13 cellular contexts compared by ENCODE assay signal in genomic region chr7:116030626-116031276, GRCh38. TPM values are rescaled to one million over a fixed set of nuclear protein-coding genes. Genes with fewer than 3 reads are reported as not detected.
DNase-seq lines count a peak whose midpoint lies in the region; ATAC-seq and TF ChIP-seq lines count a peak whose summit lies in the region.
"Had no signal": no experiment of that assay in that cellular context is flagged by ENCODE, and none has a peak within 500 bp of the region (broad histone marks: within the 10 kb centered on the region; RNA-seq: fewer than 3 reads in every experiment).

Gene TFEC, minus strand, starts transcription at chr7:116030763. Its CDS starts 46,322 bp downstream, at chr7:115984441.

- no peaks in the 10 kb centered on the region for H3K79me1 ChIP-seq in IMR-90 (ENCODE audit: low read depth in 1 of 2, low read length in 2 of 2)

- TF ChIP-seq RAD21 in IMR-90 (IDR thresholded peaks at IDR 0.05; ENCODE audit: low read length) = no peak

- no peak within 1 kb of the TSS for H4K5ac ChIP-seq in IMR-90 (ENCODE audit: low read depth, low read length)

- no peaks in the 10 kb centered on the region for H3K36me3 ChIP-seq in ACC112 (ENCODE audit: insufficient read depth, low read length)
- no peaks in the 10 kb centered on the region for H3K36me3 ChIP-seq in IMR-90 (ENCODE audit: control insufficient read depth, insufficient read depth, low read length)
- H3K36me3 ChIP-seq in left lung = no peaks in the 10 kb centered on the region
- H3K36me3 ChIP-seq in stomach = no peaks in the 10 kb centered on the region
- H3K36me3 ChIP-seq: gastrocnemius medialis had no signal

- H3K14ac ChIP-seq in IMR-90 (replicated peaks; ENCODE audit: low read depth, low read length) = no peak within 1 kb of the TSS

- H2AFZ ChIP-seq in ACC112 (ENCODE audit: low read length, unreplicated experiment) (peak within 1 kb of the TSS; percentile 87), IMR-90 (replicated peaks; ENCODE audit: low read length, poor library complexity) (no peak within 1 kb of the TSS)

- H2BK15ac ChIP-seq in IMR-90 (ENCODE audit: low read depth, low read length) = no peak within 1 kb of the TSS

- H3K56ac ChIP-seq in IMR-90 (ENCODE audit: extremely low read depth, insufficient read depth, low read length) = no peak within 1 kb of the TSS

- no peak within 1 kb of the TSS for H3K9ac ChIP-seq in IMR-90 (ENCODE audit: low read depth, low read length)

- no peak within 1 kb of the TSS for H3K18ac ChIP-seq in IMR-90 (ENCODE audit: low read depth, low read length)

- H3K27me3 ChIP-seq in ACC112 (ENCODE audit: insufficient read depth, low read length) (no peaks in the 10 kb centered on the region), IMR-90 (ENCODE audit: control insufficient read depth, insufficient read depth, low read length) (no peaks in the 10 kb centered on the region), left lung (no peaks in the 10 kb centered on the region), stomach (no peaks in the 10 kb centered on the region)
- H3K27me3 ChIP-seq: gastrocnemius medialis had no signal

- H4K91ac ChIP-seq in IMR-90 (ENCODE audit: insufficient read depth, low read depth, low read length) = no peak within 1 kb of the TSS

- ATAC-seq in IMR-90 (ENCODE audit: low read depth) (peak; percentile 35; the same call in 1 of the 2 replicates), activated B cell treated with CpG ODN at 0.5 μM for 24 hours (ENCODE audit: low read depth) (no peak), left lung (peak; percentile 70), GM21360 (IDR thresholded peaks at IDR 0.05; ENCODE audit: unreplicated experiment) (no peak)
- no peak for ATAC-seq in activated CD8-positive, alpha-beta T cell treated with anti-CD3 and anti-CD28 coated beads, Interleukin-2, amount 10 ng/mL, durations not matched to agents 7 days and 5 days
- ATAC-seq: gastrocnemius medialis, K562 had no signal

- no peak within 1 kb of the TSS for H3K4me2 ChIP-seq in IMR-90 (ENCODE audit: low read depth, low read length)

- H3K9me3 ChIP-seq in IMR-90 (ENCODE audit: control insufficient read depth, insufficient read depth, low read length) (no peaks in the 10 kb centered on the region), left lung (no peaks in the 10 kb centered on the region), stomach (no peaks in the 10 kb centered on the region)
- H3K9me3 ChIP-seq: gastrocnemius medialis had no signal

- H3K27ac Mint-ChIP-seq in activated B cell treated with CpG ODN at 0.5 μM for 24 hours = no peak within 1 kb of the TSS
- H3K27ac Mint-ChIP-seq in activated CD8-positive, alpha-beta T cell treated with anti-CD3 and anti-CD28 coated beads, Interleukin-2, amount 10 ng/mL, durations not matched to agents 7 days and 5 days = no peak within 1 kb of the TSS
- H3K27ac Mint-ChIP-seq: activated CD4-positive, alpha-beta T cell treated with anti-CD3 and anti-CD28 coated beads, Interleukin-2, amount 10 ng/mL, durations not matched to agents 24 days and 14 days; CD8-positive, alpha-beta memory T cell; naive B cell had no signal

- no CpG with 5 or more reads among the region's 3 CpGs for WGBS in IMR-90 (ENCODE audit: extremely low coverage in 2 of 2, insufficient read length in 1 of 2), 2 experiments
- WGBS in stomach, 5 donors = 16 to 40% (median 31%) methylated on average over 3 of the region's 3 CpGs

- dilution Hi-C loops in IMR-90 (cut with HindIII; ENCODE audit: low sequenced_read_pairs, unreplicated experiment) = no loop called here

- CTCF ChIA-PET in IMR-90 (lab: Yijun Ruan, JAX) (no interaction called here), activated B cell treated with CpG ODN at 0.5 μM for 24 hours (lab: Charles Lee) (no interaction called here)
- CTCF ChIA-PET in activated CD8-positive, alpha-beta T cell treated with anti-CD3 and anti-CD28 coated beads, Interleukin-2, amount 10 ng/mL, durations not matched to agents 7 days and 5 days (lab: Charles Lee) = no interaction called here

- H3K27ac ChIP-seq in ACC112 (ENCODE audit: low read depth, low read length) (peak within 1 kb of the TSS; percentile 66), IMR-90 (ENCODE audit: insufficient read depth, low read length) (no peak within 1 kb of the TSS), left lung (peak within 1 kb of the TSS; percentile 41 to 84), stomach (peak within 1 kb of the TSS in 1 of 5 donors; percentile 23)
- H3K27ac ChIP-seq: gastrocnemius medialis had no signal

- TF ChIP-seq EP300 in stomach (IDR thresholded peaks at IDR 0.05) = no peak

- no peaks in the 10 kb centered on the region for H3K9me1 ChIP-seq in IMR-90 (ENCODE audit: insufficient read depth, low read length)

- peaks cover 25% of the 10 kb centered on the region for H3K4me1 Mint-ChIP-seq in activated B cell treated with CpG ODN at 0.5 μM for 24 hours
- no peaks in the 10 kb centered on the region for H3K4me1 Mint-ChIP-seq in activated CD8-positive, alpha-beta T cell treated with anti-CD3 and anti-CD28 coated beads, Interleukin-2, amount 10 ng/mL, durations not matched to agents 7 days and 5 days (ENCODE audit: low read depth)
- H3K4me1 Mint-ChIP-seq: activated CD4-positive, alpha-beta T cell treated with anti-CD3 and anti-CD28 coated beads, Interleukin-2, amount 10 ng/mL, durations not matched to agents 24 days and 14 days; CD8-positive, alpha-beta memory T cell had no signal

- H3K4me3 Mint-ChIP-seq in activated B cell treated with CpG ODN at 0.5 μM for 24 hours = no peak within 1 kb of the TSS
- H3K4me3 Mint-ChIP-seq in activated CD8-positive, alpha-beta T cell treated with anti-CD3 and anti-CD28 coated beads, Interleukin-2, amount 10 ng/mL, durations not matched to agents 7 days and 5 days = no peak within 1 kb of the TSS
- H3K4me3 Mint-ChIP-seq: activated CD4-positive, alpha-beta T cell treated with anti-CD3 and anti-CD28 coated beads, Interleukin-2, amount 10 ng/mL, durations not matched to agents 24 days and 14 days; CD8-positive, alpha-beta memory T cell; naive B cell had no signal

- no peak within 1 kb of the TSS; the same call in 1 of the 2 replicates for H3K23ac ChIP-seq in IMR-90 (ENCODE audit: low read depth, low read length)

- H2AK5ac ChIP-seq in IMR-90 (ENCODE audit: low read depth, low read length) = no peak within 1 kb of the TSS

- no peaks in the 10 kb centered on the region for H3K9me3 Mint-ChIP-seq in activated B cell treated with CpG ODN at 0.5 μM for 24 hours
- H3K9me3 Mint-ChIP-seq in activated CD8-positive, alpha-beta T cell treated with anti-CD3 and anti-CD28 coated beads, Interleukin-2, amount 10 ng/mL, durations not matched to agents 7 days and 5 days (ENCODE audit: insufficient read depth) = no peaks in the 10 kb centered on the region
- H3K9me3 Mint-ChIP-seq: activated CD4-positive, alpha-beta T cell treated with anti-CD3 and anti-CD28 coated beads, Interleukin-2, amount 10 ng/mL, durations not matched to agents 24 days and 14 days; naive B cell had no signal

- TF ChIP-seq CTCF in IMR-90 (conservative IDR thresholded peaks at IDR 0.05; ENCODE audit: low read depth, low read length) (no peak), activated B cell treated with CpG ODN at 0.5 μM for 24 hours (IDR thresholded peaks at IDR 0.05) (no peak), left lung (IDR thresholded peaks at IDR 0.05) (no peak), stomach (IDR thresholded peaks at IDR 0.05) (no peak)

- no peak for TF ChIP-seq POLR2A in IMR-90 (IDR thresholded peaks at IDR 0.05; ENCODE audit: low read depth, low read length)
- no peak for TF ChIP-seq POLR2A in stomach (IDR thresholded peaks at IDR 0.05)

- POLR2A ChIA-PET in IMR-90 (lab: Charles Lee; ENCODE audit: unreplicated experiment) = no interaction called here
- POLR2A ChIA-PET in activated B cell treated with CpG ODN at 0.5 μM for 24 hours (lab: Charles Lee) = no interaction called here
- POLR2A ChIA-PET in activated CD8-positive, alpha-beta T cell treated with anti-CD3 and anti-CD28 coated beads, Interleukin-2, amount 10 ng/mL, durations not matched to agents 7 days and 5 days (lab: Charles Lee) = no interaction called here

- no peaks in the 10 kb centered on the region for H3K36me3 Mint-ChIP-seq in activated B cell treated with CpG ODN at 0.5 μM for 24 hours (ENCODE audit: low read depth)
- H3K36me3 Mint-ChIP-seq in activated CD8-positive, alpha-beta T cell treated with anti-CD3 and anti-CD28 coated beads, Interleukin-2, amount 10 ng/mL, durations not matched to agents 7 days and 5 days (ENCODE audit: low read depth) = no peaks in the 10 kb centered on the region
- H3K36me3 Mint-ChIP-seq: CD8-positive, alpha-beta memory T cell; naive B cell had no signal

- intact Hi-C loops in IMR-90 (cut with micrococcal nuclease) = no loop called here
- intact Hi-C loops in activated B cell treated with CpG ODN at 0.5 μM for 24 hours (cut with micrococcal nuclease) = no loop called here
- intact Hi-C loops in left lung (cut with DNase I) = no loop called here
- intact Hi-C loops in stomach (cut with DNase I; ENCODE audit: low total_unique reads) = no loop called here

- H4K8ac ChIP-seq in IMR-90 (ENCODE audit: low read depth in 2 of 2, low read length in 2 of 2) = no peak within 1 kb of the TSS

- H2BK120ac ChIP-seq in IMR-90 (ENCODE audit: low read depth, low read length) = peak within 1 kb of the TSS; percentile 60

- no peak within 1 kb of the TSS; the same call in 1 of the 2 replicates for H3K4ac ChIP-seq in IMR-90 (ENCODE audit: low read depth, low read length)

- H3K4me3 ChIP-seq in ACC112 (ENCODE audit: low read depth, low read length) = peak within 1 kb of the TSS; percentile 34; the same call in 1 of the 2 replicates
- no peak within 1 kb of the TSS for H3K4me3 ChIP-seq in IMR-90 (ENCODE audit: insufficient read depth, low read depth, low read length)
- peak within 1 kb of the TSS in 1 of 2 donors; percentile 41 for H3K4me3 ChIP-seq in left lung
- H3K4me3 ChIP-seq in stomach = peak within 1 kb of the TSS in 2 of 4 donors; percentile 13
- H3K4me3 ChIP-seq: K562 had no signal

- no peaks in the 10 kb centered on the region for H3K27me3 Mint-ChIP-seq in activated B cell treated with CpG ODN at 0.5 μM for 24 hours
- H3K27me3 Mint-ChIP-seq in activated CD8-positive, alpha-beta T cell treated with anti-CD3 and anti-CD28 coated beads, Interleukin-2, amount 10 ng/mL, durations not matched to agents 7 days and 5 days (ENCODE audit: low read depth) = peaks cover 7% of the 10 kb centered on the region

- H3K4me1 ChIP-seq in ACC112 (ENCODE audit: control insufficient read depth, insufficient read depth, low read length, unreplicated experiment) = peaks cover 6% of the 10 kb centered on the region
- no peaks in the 10 kb centered on the region for H3K4me1 ChIP-seq in IMR-90 (ENCODE audit: control insufficient read depth, insufficient read depth, low read length)
- H3K4me1 ChIP-seq in left lung = peaks cover 0 to 4% of the 10 kb centered on the region in 2 donors
- H3K4me1 ChIP-seq in stomach = no peaks in the 10 kb centered on the region
- H3K4me1 ChIP-seq: gastrocnemius medialis had no signal

- H2BK5ac ChIP-seq in IMR-90 (ENCODE audit: low read depth, low read length, poor library complexity, severe bottlenecking) = peak within 1 kb of the TSS; percentile 72

- no TSS peak for BruUV-seq in IMR-90 (replicated peaks; lab: Mats Ljungman, UMichigan)

- H2AK9ac ChIP-seq in IMR-90 (replicated peaks; ENCODE audit: low read depth, low read length, poor library complexity) = no peak within 1 kb of the TSS

- no peaks in the 10 kb centered on the region for H3K79me2 ChIP-seq in ACC112 (ENCODE audit: control insufficient read depth, insufficient read depth, low read length, unreplicated experiment)

- no peak within 1 kb of the TSS for H2BK20ac ChIP-seq in IMR-90 (ENCODE audit: low read depth, low read length)

- no peaks in the 10 kb centered on the region for H4K20me1 ChIP-seq in IMR-90 (ENCODE audit: insufficient read depth, low read length)

- in situ Hi-C loops in IMR-90 (cut with MboI; ENCODE audit: low sequenced_read_pairs) = no loop called here

- DNase-seq in IMR-90 = peak; percentile 12
- DNase-seq in activated B cell treated with CpG ODN at 0.5 μM for 24 hours = no peak
- no peak for DNase-seq in left lung
- DNase-seq in stomach = no peak
- DNase-seq in activated CD8-positive, alpha-beta T cell treated with anti-CD3 and anti-CD28 coated beads, Interleukin-2, amount 10 ng/mL, durations not matched to agents 7 days and 5 days = no peak
- no peak for DNase-seq in NCI-H345 (lab: John Stamatoyannopoulos, UW)
- DNase-seq: activated CD4-positive, alpha-beta T cell treated with anti-CD3 and anti-CD28 coated beads, Interleukin-2, amount 10 ng/mL, durations not matched to agents 24 days and 14 days; CD8-positive, alpha-beta memory T cell; gastrocnemius medialis; naive B cell had no signal

RNA-seq across cellular contexts. Expression of gene TFEC, which starts in this region (rescaled TPM):
- total RNA-seq in IMR-90 (2012; rRNA removed) = under 0.01 and 0.28 TPM in 2 replicates
- polyA plus RNA-seq in IMR-90 (2012; rRNA removed) = 0.02 TPM in 1 of 2 replicates, not detected in the other
- polyA plus RNA-seq in IMR-90 (2012; cell fraction: cytosol; rRNA removed) = not detected in 2 replicates
- 0.23 TPM in 1 of 2 replicates, not detected in the other for polyA plus RNA-seq in IMR-90 (2012; cell fraction: nucleus; rRNA removed; ENCODE audit: low replicate concordance)
- total RNA-seq in activated B cell treated with CpG ODN at 0.5 μM for 24 hours = 35.0 and 39.7 TPM in 2 replicates
- total RNA-seq in left lung = 10 to 100 TPM; 12.9 to 42.9 TPM
- total RNA-seq in stomach = 10 to 100 TPM in 1 of 5 donors, 1 to 10 TPM in 2, under 1 TPM in 2; 0.45 to 28.4 (median 2.8) TPM
- polyA plus RNA-seq in stomach = 1 to 10 TPM in 1 of 3 donors, under 1 TPM in 2; 0.25 to 1.4 (median 0.76) TPM
- total RNA-seq in activated CD8-positive, alpha-beta T cell treated with anti-CD3 and anti-CD28 coated beads, Interleukin-2, amount 10 ng/mL, durations not matched to agents 7 days and 5 days = under 1 TPM; 0.47 to 0.73 TPM
- total RNA-seq: activated CD4-positive, alpha-beta T cell treated with anti-CD3 and anti-CD28 coated beads, Interleukin-2, amount 10 ng/mL, durations not matched to agents 24 days and 14 days; K562 had no signal
- polyA plus RNA-seq: CD8-positive, alpha-beta memory T cell had no signal

Comparison
In these comparisons a context has a peak if more than half of its experiments do, and no peak if none do; other contexts are left out.
1. Peak in DNase-seq and ATAC-seq in IMR-90; RNA of the gene not detected or under 1 TPM.